9 cellular contexts compared by ENCODE assay signal in the genomic region with DNA sequence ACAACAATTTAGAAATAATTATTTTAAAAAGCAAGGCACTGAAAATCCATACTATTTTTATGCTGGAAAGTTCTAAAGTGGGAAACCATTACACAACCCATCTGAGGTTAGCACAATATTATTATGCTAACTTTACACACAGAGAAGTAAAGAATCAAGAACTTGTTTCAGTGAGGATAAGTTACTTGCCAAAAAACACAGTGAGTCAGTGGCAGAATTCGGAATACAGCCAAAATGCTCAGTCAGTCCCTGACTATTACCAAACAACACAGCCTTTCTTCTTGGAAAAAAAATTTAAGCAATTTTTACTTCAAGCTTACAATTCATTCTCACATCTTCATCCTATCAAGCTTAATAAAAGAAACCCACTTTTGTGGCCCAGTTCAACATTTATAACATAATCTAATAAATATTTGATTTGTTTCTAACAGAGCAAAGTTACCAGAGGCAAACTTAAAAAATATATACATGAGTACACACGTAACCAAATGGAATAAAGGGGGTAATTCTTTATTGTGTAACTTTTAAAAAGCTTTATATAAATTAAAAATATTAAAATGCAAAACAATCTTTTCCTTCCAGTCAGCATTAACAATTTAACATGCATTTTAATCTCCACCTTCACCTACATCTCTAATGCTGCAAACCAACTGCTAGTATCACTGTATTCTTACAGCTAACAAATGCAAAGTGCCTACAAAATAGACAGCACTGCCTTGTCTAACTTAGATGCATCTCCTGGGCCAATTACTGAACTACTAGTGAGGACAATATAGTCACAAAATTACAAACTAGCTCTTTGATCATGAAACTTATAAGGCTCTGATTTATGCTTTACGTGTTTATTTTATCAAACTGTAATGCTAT. TPM values are rescaled to one million over a fixed set of nuclear protein-coding genes. Genes with fewer than 3 reads are reported as not detected.
DNase-seq lines count a peak whose midpoint lies in the region; ATAC-seq and TF ChIP-seq lines count a peak whose summit lies in the region.
"Had no signal": no experiment of that assay in that cellular context is flagged by ENCODE, and none has a peak within 500 bp of the region (broad histone marks: within the 10 kb centered on the region; RNA-seq: fewer than 3 reads in every experiment).

No MANE protein-coding gene starts in this region.

- H3K27ac ChIP-seq in neural progenitor cell: no peak overlapping the region
- H3K27ac ChIP-seq in CD4-positive, alpha-beta T cell (ENCODE audit: low read depth, low read length): no peak overlapping the region
- H3K27ac ChIP-seq: suprapubic skin had no signal

- no peak overlapping the region for H3K4me2 ChIP-seq in neural progenitor cell

- no peak for ATAC-seq in CD4-positive, alpha-beta T cell (ENCODE audit: poor library complexity)

- TF ChIP-seq CTCF in BJ (IDR thresholded peaks at IDR 0.05; ENCODE audit: insufficient read depth, low read depth, low read length): no peak
- TF ChIP-seq CTCF in neural progenitor cell (IDR thresholded peaks at IDR 0.05): no peak
- TF ChIP-seq CTCF in GM20000 (IDR thresholded peaks at IDR 0.05; ENCODE audit: extremely low read depth, missing control alignments): no peak
- no peak for TF ChIP-seq CTCF in CD4-positive, alpha-beta T cell (IDR thresholded peaks at IDR 0.05)

- no peak overlapping the region for H2AFZ ChIP-seq in neural progenitor cell (replicated peaks)

- no peaks in the 10 kb centered on the region for H3K36me3 ChIP-seq in BJ (ENCODE audit: control insufficient read depth, insufficient read depth, low read length)
- H3K36me3 ChIP-seq in neural progenitor cell: no peaks in the 10 kb centered on the region
- H3K36me3 ChIP-seq: suprapubic skin had no signal

- H3K27ac Mint-ChIP-seq in neural progenitor cell: no peak overlapping the region
- H3K27ac Mint-ChIP-seq in CD4-positive, alpha-beta T cell: no peak overlapping the region

- CTCF ChIA-PET in BJ (lab: Yijun Ruan, JAX): interaction anchor here (1.3 kb wide), 1 partner anchor 14 kb away, joined by 3 read pairs; no protein-coding TSS in a partner anchor
- CTCF ChIA-PET in CD4-positive, alpha-beta T cell (lab: Charles Lee): no interaction called here

- H3K4me3 ChIP-seq in BJ (ENCODE audit: low read depth, low read length): no peak overlapping the region
- H3K4me3 ChIP-seq in neural progenitor cell: no peak overlapping the region
- H3K4me3 ChIP-seq: suprapubic skin had no signal

- no peaks in the 10 kb centered on the region for H3K9me3 Mint-ChIP-seq in neural progenitor cell
- H3K9me3 Mint-ChIP-seq in CD4-positive, alpha-beta T cell: no peaks in the 10 kb centered on the region

- POLR2A ChIA-PET in BJ (lab: Charles Lee): no interaction called here
- POLR2A ChIA-PET in CD4-positive, alpha-beta T cell (lab: Charles Lee): no interaction called here

- H3K79me2 ChIP-seq in neural progenitor cell (ENCODE audit: low read depth): no peaks in the 10 kb centered on the region

- no peak overlapping the region for H3K9ac ChIP-seq in neural progenitor cell

- intact Hi-C loops in CD4-positive, alpha-beta T cell (cut with DNase I, micrococcal nuclease): no loop called here

- H3K27me3 ChIP-seq in BJ (ENCODE audit: control insufficient read depth, insufficient read depth, low read length): no peaks in the 10 kb centered on the region
- H3K27me3 ChIP-seq in neural progenitor cell: no peaks in the 10 kb centered on the region
- no peaks in the 10 kb centered on the region for H3K27me3 ChIP-seq in CD4-positive, alpha-beta T cell (ENCODE audit: control insufficient read depth, insufficient read depth, low read length)
- H3K27me3 ChIP-seq: suprapubic skin had no signal

- H3K4me1 Mint-ChIP-seq in neural progenitor cell: no peaks in the 10 kb centered on the region
- H3K4me1 Mint-ChIP-seq in CD4-positive, alpha-beta T cell (ENCODE audit: low read depth): no peaks in the 10 kb centered on the region

- H3K36me3 Mint-ChIP-seq in neural progenitor cell: no peaks in the 10 kb centered on the region
- no peaks in the 10 kb centered on the region for H3K36me3 Mint-ChIP-seq in CD4-positive, alpha-beta T cell (ENCODE audit: low read depth)

- H3K27me3 Mint-ChIP-seq in neural progenitor cell (ENCODE audit: insufficient read depth, low read depth): no peaks in the 10 kb centered on the region
- H3K27me3 Mint-ChIP-seq in CD4-positive, alpha-beta T cell: no peaks in the 10 kb centered on the region

- no peaks in the 10 kb centered on the region for H3K9me3 ChIP-seq in neural progenitor cell (ENCODE audit: low read depth)
- H3K9me3 ChIP-seq in CD4-positive, alpha-beta T cell (ENCODE audit: control insufficient read depth, low read length): no peaks in the 10 kb centered on the region
- H3K9me3 ChIP-seq: suprapubic skin had no signal

- H4K20me1 ChIP-seq in neural progenitor cell (ENCODE audit: low read depth): no peaks in the 10 kb centered on the region

- H3K4me3 Mint-ChIP-seq in neural progenitor cell: no peak overlapping the region
- no peak overlapping the region for H3K4me3 Mint-ChIP-seq in CD4-positive, alpha-beta T cell

- peak; percentile 92 for DNase-seq in BJ (ENCODE audit: low read depth)
- DNase-seq in OCI-M1 (lab: John Stamatoyannopoulos, UW): peak; percentile 68
- peak; percentile 85 for DNase-seq in epidermal melanocyte (ENCODE audit: insufficient read length, low spot score)
- peak; percentile 76 for DNase-seq in myocyte (ENCODE audit: low read depth)
- DNase-seq in neural progenitor cell (ENCODE audit: low spot score): no peak
- DNase-seq in NK-92 treated with Interleukin-12 subunit alpha and Interleukin-12 subunit beta, amount 100 ng/mL, for 24 hours (lab: John Stamatoyannopoulos, UW): no peak
- DNase-seq in GM20000 (ENCODE audit: low spot score): no peak
- no peak for DNase-seq in CD4-positive, alpha-beta T cell

- no peaks in the 10 kb centered on the region for H3K4me1 ChIP-seq in neural progenitor cell

- peaks cover 5% of the 10 kb centered on the region for H3F3A ChIP-seq in neural progenitor cell (ENCODE audit: low read depth)

RNA-seq across cellular contexts. Expression of gene CCDC88A, which starts 55.2 kb away (rescaled TPM):
- polyA plus RNA-seq in BJ (2011; rRNA removed): 18.7 and 32.9 TPM in 2 replicates
- polyA minus RNA-seq in BJ (2011; rRNA and poly(A)+ RNA removed): 38.6 and 41.5 TPM in 2 replicates
- total RNA-seq in myocyte: 53.1 and 99.4 TPM in 2 replicates
- 8.9 TPM for polyA plus RNA-seq in myocyte (2012)
- 123 and 182 TPM in 2 replicates for total RNA-seq in neural progenitor cell (ENCODE audit: low replicate concordance)
- 10 to 100 TPM; 11.0 to 12.9 TPM for total RNA-seq in CD4-positive, alpha-beta T cell

Comparison
In these comparisons a context has a peak if more than half of its experiments do, and no peak if none do; other contexts are left out.
1. DNase-seq: peak in BJ (single experiment), OCI-M1 (single experiment), epidermal melanocyte (single experiment) and myocyte (single experiment); none in neural progenitor cell (single experiment), NK-92 treated with Interleukin-12 subunit alpha and Interleukin-12 subunit beta, amount 100 ng/mL, for 24 hours (single experiment), GM20000 (single experiment) and CD4-positive, alpha-beta T cell (0 of 10).